ENCODE assay signal across 21 cellular contexts in the genomic region with DNA sequence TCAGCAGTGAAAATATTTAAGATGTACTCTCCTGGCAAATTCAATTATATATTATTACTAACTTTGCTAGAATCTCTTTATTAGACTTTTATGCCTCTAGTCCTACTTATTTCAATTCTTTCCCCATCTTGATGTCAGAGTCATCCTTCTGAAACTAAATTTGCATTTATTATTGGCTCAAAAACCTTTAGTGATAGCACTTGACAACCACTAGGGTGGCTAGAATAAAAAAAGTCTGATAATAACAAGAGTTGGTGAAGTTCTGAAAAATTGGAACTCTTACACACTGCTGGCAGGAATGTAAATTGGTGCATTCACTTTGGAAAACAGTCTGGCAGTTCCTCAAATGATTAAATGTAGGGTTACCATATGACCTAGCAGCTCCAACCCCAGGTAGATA.
DNase-seq lines count a peak whose midpoint lies in the region; ATAC-seq and TF ChIP-seq lines count a peak whose summit lies in the region.
"Had no signal": no experiment of that assay in that cellular context is flagged by ENCODE, and none has a peak within 500 bp of the region (broad histone marks: within the 10 kb centered on the region; RNA-seq: fewer than 3 reads in every experiment).

No MANE protein-coding gene starts in this region.

- no peaks in the 10 kb centered on the region for H3K79me2 ChIP-seq in OCI-LY7 (ENCODE audit: insufficient read depth, low read depth, low read length)

- H3K27ac Mint-ChIP-seq in osteocyte (ENCODE audit: unreplicated experiment) = no peak overlapping the region
- H3K27ac Mint-ChIP-seq: activated CD8-positive, alpha-beta T cell treated with anti-CD3 and anti-CD28 coated beads for 36 hours; activated naive CD8-positive, alpha-beta T cell treated with anti-CD3 and anti-CD28 coated beads, Interleukin-2, amount 10 ng/mL, durations not matched to agents 7 days and 5 days; CD4-positive, CD25-positive, alpha-beta regulatory T cell had no signal

- peaks cover 14% of the 10 kb centered on the region for H3K27me3 Mint-ChIP-seq in osteocyte (ENCODE audit: unreplicated experiment)
- H3K27me3 Mint-ChIP-seq: activated CD8-positive, alpha-beta T cell treated with anti-CD3 and anti-CD28 coated beads for 36 hours; CD4-positive, CD25-positive, alpha-beta regulatory T cell had no signal

- no peaks in the 10 kb centered on the region for H3K9me2 ChIP-seq in OCI-LY7 (ENCODE audit: insufficient read depth, low read length)

- H3K4me1 Mint-ChIP-seq in osteocyte (ENCODE audit: unreplicated experiment) = no peaks in the 10 kb centered on the region

- H3K4me3 ChIP-seq in BE2C (ENCODE audit: low read depth, low read length) = no peak overlapping the region
- no peak overlapping the region for H3K4me3 ChIP-seq in OCI-LY7 (ENCODE audit: low read depth, low read length, poor library complexity, severe bottlenecking)
- H3K4me3 ChIP-seq in epithelial cell of proximal tubule (ENCODE audit: low read depth, low read length) = no peak overlapping the region
- no peak overlapping the region for H3K4me3 ChIP-seq in vagina
- H3K4me3 ChIP-seq: mucosa of descending colon, PC-9, sigmoid colon had no signal

- POLR2A ChIA-PET in OCI-LY7 (lab: Charles Lee) = no interaction called here

- intact Hi-C loops in OCI-LY7 (cut with micrococcal nuclease; ENCODE audit: unreplicated experiment) = loop anchor here (5.0 to 10.0 kb wide), 2 partner anchors 558 to 1160 kb away; no protein-coding TSS in a partner anchor
- intact Hi-C loops in vagina (cut with DNase I) = no loop called here

- no TSS peak for BruUV-seq in OCI-LY7 (replicated peaks; lab: Mats Ljungman, UMichigan)

- no peak overlapping the region for H2AFZ ChIP-seq in OCI-LY7 (ENCODE audit: low read length)
- H2AFZ ChIP-seq: PC-9 had no signal

- H3K4me1 ChIP-seq in BE2C (no peaks in the 10 kb centered on the region), OCI-LY7 (ENCODE audit: insufficient read depth, low read length, poor library complexity, severe bottlenecking) (no peaks in the 10 kb centered on the region), vagina (no peaks in the 10 kb centered on the region)
- H3K4me1 ChIP-seq: sigmoid colon had no signal

- no peaks in the 10 kb centered on the region for H3K36me3 Mint-ChIP-seq in osteocyte (ENCODE audit: unreplicated experiment)
- H3K36me3 Mint-ChIP-seq: activated naive CD8-positive, alpha-beta T cell treated with anti-CD3 and anti-CD28 coated beads, Interleukin-2, amount 10 ng/mL, durations not matched to agents 7 days and 5 days; CD4-positive, CD25-positive, alpha-beta regulatory T cell had no signal

- no peak overlapping the region for H3K4me3 Mint-ChIP-seq in osteocyte (ENCODE audit: unreplicated experiment)
- H3K4me3 Mint-ChIP-seq: activated CD8-positive, alpha-beta T cell treated with anti-CD3 and anti-CD28 coated beads for 36 hours; activated naive CD8-positive, alpha-beta T cell treated with anti-CD3 and anti-CD28 coated beads, Interleukin-2, amount 10 ng/mL, durations not matched to agents 7 days and 5 days; CD4-positive, CD25-positive, alpha-beta regulatory T cell had no signal

- no peaks in the 10 kb centered on the region for H4K20me1 ChIP-seq in OCI-LY7 (ENCODE audit: insufficient read depth, low read length)

- no peaks in the 10 kb centered on the region for H3K36me3 ChIP-seq in BE2C
- no peaks in the 10 kb centered on the region; the same call in 1 of the 2 replicates for H3K36me3 ChIP-seq in OCI-LY7 (ENCODE audit: insufficient read depth, low read length)
- no peaks in the 10 kb centered on the region for H3K36me3 ChIP-seq in vagina
- H3K36me3 ChIP-seq: sigmoid colon had no signal

- TF ChIP-seq CTCF in BE2C (IDR thresholded peaks at IDR 0.05; ENCODE audit: low read depth, low read length) (peak; percentile 19; the same call in 1 of the 2 replicates), OCI-LY7 (conservative IDR thresholded peaks at IDR 0.05; ENCODE audit: low read length) (0 out of 2 replicates have a peak, but pooled peaks have one; percentile 26), epithelial cell of proximal tubule (conservative IDR thresholded peaks at IDR 0.05; ENCODE audit: low read depth, low read length) (peak; percentile 22), osteocyte (IDR thresholded peaks at IDR 0.05) (peak; percentile 9), vagina (IDR thresholded peaks at IDR 0.05) (no peak)

- no peaks in the 10 kb centered on the region for H3K9me3 Mint-ChIP-seq in osteocyte (ENCODE audit: unreplicated experiment)
- H3K9me3 Mint-ChIP-seq: activated CD8-positive, alpha-beta T cell treated with anti-CD3 and anti-CD28 coated beads for 36 hours; activated naive CD8-positive, alpha-beta T cell treated with anti-CD3 and anti-CD28 coated beads, Interleukin-2, amount 10 ng/mL, durations not matched to agents 7 days and 5 days; CD4-positive, CD25-positive, alpha-beta regulatory T cell had no signal

- H3K9me3 ChIP-seq in BE2C (no peaks in the 10 kb centered on the region), OCI-LY7 (ENCODE audit: low read length) (no peaks in the 10 kb centered on the region), vagina (no peaks in the 10 kb centered on the region)
- H3K9me3 ChIP-seq: mucosa of descending colon, sigmoid colon had no signal

- CTCF ChIA-PET in OCI-LY7 (lab: Charles Lee; ENCODE audit: unreplicated experiment) = no interaction called here

- no peaks in the 10 kb centered on the region for H3K27me3 ChIP-seq in BE2C
- H3K27me3 ChIP-seq in vagina = no peaks in the 10 kb centered on the region
- H3K27me3 ChIP-seq: sigmoid colon had no signal

- no peak for TF ChIP-seq POLR2A in vagina (IDR thresholded peaks at IDR 0.05)

- H3K4me2 ChIP-seq in OCI-LY7 (ENCODE audit: low read length) = no peak overlapping the region
- H3K4me2 ChIP-seq: PC-9 had no signal

- ATAC-seq in GM21447 (IDR thresholded peaks at IDR 0.05; ENCODE audit: unreplicated experiment) (no peak), GM19023 (IDR thresholded peaks at IDR 0.05; ENCODE audit: unreplicated experiment) (no peak)
- ATAC-seq: activated CD4-positive, CD25-positive, alpha-beta regulatory T cell treated with anti-CD3 and anti-CD28 coated beads, Interleukin-2, amount 50 U/mL, for 24 hours; activated CD8-positive, alpha-beta T cell treated with anti-CD3 and anti-CD28 coated beads for 36 hours; mucosa of descending colon had no signal

- H3K27ac ChIP-seq in OCI-LY7 (ENCODE audit: low read depth, low read length, poor library complexity, severe bottlenecking) (no peak overlapping the region), vagina (no peak overlapping the region)
- H3K27ac ChIP-seq: PC-9, sigmoid colon had no signal

- DNase-seq in BE2C = no peak
- DNase-seq in OCI-LY7 (ENCODE audit: low spot score) = no peak
- DNase-seq in epithelial cell of proximal tubule (ENCODE audit: low read depth) = no peak
- no peak for DNase-seq in osteocyte (ENCODE audit: extremely low spot score, unreplicated experiment)
- no peak for DNase-seq in HK-2 (ENCODE audit: unreplicated experiment)
- no peak for DNase-seq in vagina (ENCODE audit: extremely low spot score in 2 of 2)
- DNase-seq: activated CD8-positive, alpha-beta T cell treated with anti-CD3 and anti-CD28 coated beads for 36 hours; activated effector memory CD4-positive, alpha-beta T cell treated with Interleukin-2 at 50 U/mL for 16 hours; activated naive CD8-positive, alpha-beta T cell treated with anti-CD3 and anti-CD28 coated beads, Interleukin-2, amount 10 ng/mL, durations not matched to agents 7 days and 5 days; CD4-positive, CD25-positive, alpha-beta regulatory T cell; EL; islet precursor cell; mucosa of descending colon; NCI-H1436; PC-9; SIG-M5; sigmoid colon; trophoblast cell had no signal

Comparison
In these comparisons a context has a peak if more than half of its experiments do, and no peak if none do; other contexts are left out.
1. CTCF ChIP-seq: peak in BE2C (single experiment), OCI-LY7 (single experiment), epithelial cell of proximal tubule (single experiment) and osteocyte (single experiment); none in vagina (0 of 3).